In genomic region chr15:51833782-51834181, GRCh38 we compare ENCODE assay signal across 2 cellular contexts.
TF ChIP-seq lines count a peak whose summit lies in the region.

No MANE protein-coding gene starts in this region.

TF ChIP-seq in SK-N-SH, 30 proteins besides CTCF, POLR2A, EP300 and RAD21 (continued from another document):
- TF ChIP-seq REST (IDR thresholded peaks at IDR 0.05; ENCODE audit: low read depth, low read length) (no peak), NFIC (IDR thresholded peaks at IDR 0.05; ENCODE audit: borderline replicate concordance) (no peak), USF1 (IDR thresholded peaks at IDR 0.05; ENCODE audit: borderline replicate concordance, low read depth) (no peak), NRF1 (IDR thresholded peaks at IDR 0.05; ENCODE audit: low read depth, low read length) (no peak), RFX5 (IDR thresholded peaks at IDR 0.05; ENCODE audit: low read length) (no peak), TCF12 (IDR thresholded peaks at IDR 0.05) (no peak), MEF2A (IDR thresholded peaks at IDR 0.05; ENCODE audit: borderline replicate concordance, low read depth) (no peak), FOXJ3 (CRISPR knock-in tag; IDR thresholded peaks at IDR 0.05) (no peak), CHD2 (IDR thresholded peaks at IDR 0.05; ENCODE audit: low read length, partially characterized antibody) (no peak), MAX (IDR thresholded peaks at IDR 0.05; ENCODE audit: low read depth) (no peak), TEAD4 (IDR thresholded peaks at IDR 0.05; ENCODE audit: borderline replicate concordance, insufficient read depth) (no peak), FOXM1 (IDR thresholded peaks at IDR 0.05; ENCODE audit: low read depth) (no peak), SIN3A (IDR thresholded peaks at IDR 0.05; ENCODE audit: borderline replicate concordance, low read depth, low read length) (no peak), MXI1 (IDR thresholded peaks at IDR 0.05; ENCODE audit: low read depth, low read length) (no peak), PBX3 (IDR thresholded peaks at IDR 0.05) (no peak)
- TF ChIP-seq, protein P1, sequence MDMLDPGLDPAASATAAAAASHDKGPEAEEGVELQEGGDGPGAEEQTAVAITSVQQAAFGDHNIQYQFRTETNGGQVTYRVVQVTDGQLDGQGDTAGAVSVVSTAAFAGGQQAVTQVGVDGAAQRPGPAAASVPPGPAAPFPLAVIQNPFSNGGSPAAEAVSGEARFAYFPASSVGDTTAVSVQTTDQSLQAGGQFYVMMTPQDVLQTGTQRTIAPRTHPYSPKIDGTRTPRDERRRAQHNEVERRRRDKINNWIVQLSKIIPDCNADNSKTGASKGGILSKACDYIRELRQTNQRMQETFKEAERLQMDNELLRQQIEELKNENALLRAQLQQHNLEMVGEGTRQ (IDR thresholded peaks at IDR 0.05; ENCODE audit: borderline replicate concordance, low read depth, low read length): no peak
TF ChIP-seq in SK-N-SH: peak in this region for 0.

TF ChIP-seq in SK-N-SH treated with all-trans-retinoic acid at 6 μM for 48 hours, 23 proteins besides CTCF, POLR2A, EP300 and RAD21 (continued from another document):
- TF ChIP-seq, protein P2, sequence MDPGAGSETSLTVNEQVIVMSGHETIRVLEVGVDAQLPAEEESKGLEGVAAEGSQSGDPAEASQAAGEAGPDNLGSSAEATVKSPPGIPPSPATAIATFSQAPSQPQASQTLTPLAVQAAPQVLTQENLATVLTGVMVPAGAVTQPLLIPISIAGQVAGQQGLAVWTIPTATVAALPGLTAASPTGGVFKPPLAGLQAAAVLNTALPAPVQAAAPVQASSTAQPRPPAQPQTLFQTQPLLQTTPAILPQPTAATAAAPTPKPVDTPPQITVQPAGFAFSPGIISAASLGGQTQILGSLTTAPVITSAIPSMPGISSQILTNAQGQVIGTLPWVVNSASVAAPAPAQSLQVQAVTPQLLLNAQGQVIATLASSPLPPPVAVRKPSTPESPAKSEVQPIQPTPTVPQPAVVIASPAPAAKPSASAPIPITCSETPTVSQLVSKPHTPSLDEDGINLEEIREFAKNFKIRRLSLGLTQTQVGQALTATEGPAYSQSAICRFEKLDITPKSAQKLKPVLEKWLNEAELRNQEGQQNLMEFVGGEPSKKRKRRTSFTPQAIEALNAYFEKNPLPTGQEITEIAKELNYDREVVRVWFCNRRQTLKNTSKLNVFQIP (CRISPR knock-in tag; IDR thresholded peaks at IDR 0.05; ENCODE audit: borderline replicate concordance, low read depth): no peak
- TF ChIP-seq CSDC2 (CRISPR knock-in tag; IDR thresholded peaks at IDR 0.05): no peak
- TF ChIP-seq GLIS3 (CRISPR knock-in tag; IDR thresholded peaks at IDR 0.05): no peak
- TF ChIP-seq TSHZ2 (CRISPR knock-in tag; IDR thresholded peaks at IDR 0.05): no peak
- no peak for TF ChIP-seq ZNF8 (CRISPR knock-in tag; IDR thresholded peaks at IDR 0.05)
- no peak for TF ChIP-seq ZNF565 (CRISPR knock-in tag; conservative IDR thresholded peaks at IDR 0.05; ENCODE audit: low read depth)
- no peak for TF ChIP-seq TCF4 (CRISPR knock-in tag; IDR thresholded peaks at IDR 0.05; ENCODE audit: borderline replicate concordance)
- no peak for TF ChIP-seq SNAI2 (CRISPR knock-in tag; IDR thresholded peaks at IDR 0.05)
- no peak for TF ChIP-seq PPARA (CRISPR knock-in tag; IDR thresholded peaks at IDR 0.05; ENCODE audit: borderline replicate concordance)
- no peak for TF ChIP-seq ZFP3 (CRISPR knock-in tag; IDR thresholded peaks at IDR 0.05)
- no peak for TF ChIP-seq ZFP30 (CRISPR knock-in tag; IDR thresholded peaks at IDR 0.05)
- TF ChIP-seq BACH2 (CRISPR knock-in tag; IDR thresholded peaks at IDR 0.05; ENCODE audit: borderline replicate concordance): no peak
- no peak for TF ChIP-seq PATZ1 (CRISPR knock-in tag; IDR thresholded peaks at IDR 0.05; ENCODE audit: borderline replicate concordance)
- no peak for TF ChIP-seq ISL1 (CRISPR knock-in tag; IDR thresholded peaks at IDR 0.05)
